In the genomic region with DNA sequence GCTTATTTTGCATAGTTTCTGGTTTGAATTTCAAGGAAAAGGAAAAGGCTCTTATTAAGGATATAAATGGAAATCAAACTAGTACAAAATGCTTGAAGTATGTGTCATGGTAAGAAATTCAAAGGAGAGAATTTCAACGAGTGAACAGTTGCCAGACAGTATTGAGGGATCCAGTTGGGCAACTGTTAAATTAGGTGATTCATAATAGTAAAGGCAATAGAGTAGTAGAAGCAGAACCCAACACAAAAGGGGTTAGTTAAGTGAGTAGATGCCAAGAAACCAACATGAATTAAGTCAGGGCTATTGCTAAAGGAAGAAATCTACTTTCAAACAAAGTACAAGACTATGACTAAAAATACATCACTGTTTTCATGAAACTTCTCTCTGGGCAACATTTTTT, we compare ENCODE assay signal across 10 cellular contexts. TPM values are rescaled to one million over a fixed set of nuclear protein-coding genes. Genes with fewer than 3 reads are reported as not detected.
DNase-seq lines count a peak whose midpoint lies in the region; ATAC-seq, FAIRE-seq and TF ChIP-seq lines count a peak whose summit lies in the region.
"Had no signal": no experiment of that assay in that cellular context is flagged by ENCODE, and none has a peak within 500 bp of the region (broad histone marks: within the 10 kb centered on the region; RNA-seq: fewer than 3 reads in every experiment).

No MANE protein-coding gene starts in this region.

- H3K9ac ChIP-seq in smooth muscle cell (ENCODE audit: low read depth), result no peak overlapping the region

- H4K20me1 ChIP-seq in smooth muscle cell (ENCODE audit: low read depth), result no peaks in the 10 kb centered on the region

- peak overlapping the region; percentile 95 for H3K4me3 Mint-ChIP-seq in activated CD4-positive, alpha-beta T cell treated with anti-CD3 and anti-CD28 coated beads, Interleukin-2, amount 10 ng/mL, durations not matched to agents 7 days and 5 days

- no peaks in the 10 kb centered on the region for H3K9me3 ChIP-seq in RWPE2 (ENCODE audit: severe bottlenecking)
- no peaks in the 10 kb centered on the region for H3K9me3 ChIP-seq in small intestine (ENCODE audit: control insufficient read depth, low read depth)
- no peaks in the 10 kb centered on the region for H3K9me3 ChIP-seq in smooth muscle cell (replicated peaks; ENCODE audit: low read depth)

- ATAC-seq in RWPE2 (ENCODE audit: low read depth) (peak; percentile 85), Right ventricle myocardium superior (ENCODE audit: poor library complexity) (no peak)
- ATAC-seq: GM12878 had no signal

- no peak overlapping the region for H3K4me3 ChIP-seq in RWPE2 (ENCODE audit: severe bottlenecking)
- peak overlapping the region; percentile 11 to 36 for H3K4me3 ChIP-seq in small intestine (ENCODE audit: low read depth in 1 of 2, low read length in 2 of 2)
- no peak overlapping the region for H3K4me3 ChIP-seq in smooth muscle cell

- H3K36me3 Mint-ChIP-seq in activated CD4-positive, alpha-beta T cell treated with anti-CD3 and anti-CD28 coated beads, Interleukin-2, amount 10 ng/mL, durations not matched to agents 7 days and 5 days (ENCODE audit: low read depth), result peaks cover 86% of the 10 kb centered on the region

- H3K27ac Mint-ChIP-seq in activated CD4-positive, alpha-beta T cell treated with anti-CD3 and anti-CD28 coated beads, Interleukin-2, amount 10 ng/mL, durations not matched to agents 7 days and 5 days, result peak overlapping the region; percentile 97

- DNase-seq in activated CD4-positive, alpha-beta T cell treated with anti-CD3 and anti-CD28 coated beads, Interleukin-2, amount 10 ng/mL, durations not matched to agents 7 days and 5 days, result no peak
- no peak for DNase-seq in activated CD4-positive, alpha-beta T cell treated with anti-CD3 and anti-CD28 coated beads for 48 hours
- DNase-seq in RWPE2 (ENCODE audit: low spot score), result no peak
- peak; percentile 80 for DNase-seq in epithelial cell of prostate (ENCODE audit: low read depth, low spot score)
- DNase-seq in small intestine, result no peak
- DNase-seq in Right ventricle myocardium superior, result no peak
- DNase-seq in smooth muscle cell (lab: John Stamatoyannopoulos, UW; ENCODE audit: unreplicated experiment), result no peak
- DNase-seq in effector CD8-positive, alpha-beta T cell (lab: John Stamatoyannopoulos, UW), result no peak
- DNase-seq: GOT3 had no signal

- whole genome bisulfite sequencing in small intestine, 3 donors, result 33 to 66% (median 46%) methylated on average over 1 of the region's 1 CpG
- 32% methylated on average over 1 of the region's 1 CpG for WGBS in smooth muscle cell (ENCODE audit: low lambda C conversion rate)

- POLR2A ChIA-PET in activated CD4-positive, alpha-beta T cell treated with anti-CD3 and anti-CD28 coated beads, Interleukin-2, amount 10 ng/mL, durations not matched to agents 7 days and 5 days (lab: Charles Lee), result interaction anchor here (1.0 to 1.5 kb wide), 3 partner anchors 16 to 39 kb away, joined by 3 to 8 read pairs (median 4); no protein-coding TSS in a partner anchor

- H3K27me3 Mint-ChIP-seq in activated CD4-positive, alpha-beta T cell treated with anti-CD3 and anti-CD28 coated beads, Interleukin-2, amount 10 ng/mL, durations not matched to agents 7 days and 5 days, result no peaks in the 10 kb centered on the region

- TF ChIP-seq CTCF in RWPE2 (IDR thresholded peaks at IDR 0.05; ENCODE audit: poor library complexity, severe bottlenecking) (no peak), smooth muscle cell (IDR thresholded peaks at IDR 0.05; ENCODE audit: borderline replicate concordance, insufficient read depth, poor library complexity, severe bottlenecking) (no peak)

- no peaks in the 10 kb centered on the region for H3K79me2 ChIP-seq in smooth muscle cell (ENCODE audit: low read depth)

- H3K4me2 ChIP-seq in smooth muscle cell, result no peak overlapping the region

- intact Hi-C loops in Right ventricle myocardium superior (cut with DNase I), result no loop called here

- no peak overlapping the region for H2AFZ ChIP-seq in smooth muscle cell (ENCODE audit: low read depth)

- H3K27ac ChIP-seq in RWPE2 (ENCODE audit: poor library complexity, severe bottlenecking) (peak overlapping the region; percentile 71), epithelial cell of prostate (peak overlapping the region; percentile 80), small intestine (ENCODE audit: low read depth in 1 of 2, low read length in 1 of 2) (no peak overlapping the region), smooth muscle cell (ENCODE audit: low read depth) (no peak overlapping the region)

- peaks cover 58% of the 10 kb centered on the region for H3K4me1 Mint-ChIP-seq in activated CD4-positive, alpha-beta T cell treated with anti-CD3 and anti-CD28 coated beads, Interleukin-2, amount 10 ng/mL, durations not matched to agents 7 days and 5 days

- no peak for FAIRE-seq in small intestine (lab: Jason Lieb, UNC)

- H3K36me3 ChIP-seq in RWPE2 (ENCODE audit: low read depth), result no peaks in the 10 kb centered on the region
- H3K36me3 ChIP-seq in small intestine (ENCODE audit: control insufficient read depth in 2 of 2, insufficient read depth in 2 of 2, low read length in 2 of 2), result no peaks in the 10 kb centered on the region
- no peaks in the 10 kb centered on the region for H3K36me3 ChIP-seq in smooth muscle cell (ENCODE audit: low read depth)

- H3K27me3 ChIP-seq in RWPE2 (ENCODE audit: insufficient read depth, poor library complexity, severe bottlenecking), result no peaks in the 10 kb centered on the region
- no peaks in the 10 kb centered on the region for H3K27me3 ChIP-seq in small intestine (ENCODE audit: control insufficient read depth in 2 of 2, insufficient read depth in 2 of 2, low read length in 2 of 2)
- H3K27me3 ChIP-seq in smooth muscle cell (ENCODE audit: low read depth), result no peaks in the 10 kb centered on the region

- H3K9me3 Mint-ChIP-seq in activated CD4-positive, alpha-beta T cell treated with anti-CD3 and anti-CD28 coated beads, Interleukin-2, amount 10 ng/mL, durations not matched to agents 7 days and 5 days, result peaks cover 19% of the 10 kb centered on the region

- H3F3A ChIP-seq in smooth muscle cell (ENCODE audit: low read depth), result no peaks in the 10 kb centered on the region

- H3K4me1 ChIP-seq in RWPE2 (ENCODE audit: insufficient read depth, poor library complexity, severe bottlenecking) (peaks cover 24% of the 10 kb centered on the region), small intestine (ENCODE audit: control insufficient read depth in 2 of 2, insufficient read depth in 1 of 2, low read depth in 1 of 2, low read length in 1 of 2) (no peaks in the 10 kb centered on the region), smooth muscle cell (ENCODE audit: low read depth) (no peaks in the 10 kb centered on the region)

- CTCF ChIA-PET in activated CD4-positive, alpha-beta T cell treated with anti-CD3 and anti-CD28 coated beads, Interleukin-2, amount 10 ng/mL, durations not matched to agents 7 days and 5 days (lab: Charles Lee), result interaction anchor here (1.2 to 2.1 kb wide), 7 partner anchors 13 to 92 kb away, joined by 3 to 8 read pairs (median 5); a partner anchor contains a TSS

RNA-seq across cellular contexts. Expression of a gene that starts 1.0 kb away (rescaled TPM):
- total RNA-seq in activated CD4-positive, alpha-beta T cell treated with anti-CD3 and anti-CD28 coated beads, Interleukin-2, amount 10 ng/mL, durations not matched to agents 7 days and 5 days, result 100 to 1,000 TPM; 370 to 405 TPM
- polyA plus RNA-seq in small intestine (1 to 10 TPM in 2 of 3 donors, under 1 TPM in 1; 0.67 to 3.8 (median 2.4) TPM), smooth muscle cell (not detected in 2 replicates)
- total RNA-seq in Right ventricle myocardium superior (1.7 TPM), smooth muscle cell (not detected in 2 replicates)

Comparison
In these comparisons a context has a peak if more than half of its experiments do, and no peak if none do; other contexts are left out.
1. H3K27ac ChIP-seq: peak in RWPE2 (single experiment) and epithelial cell of prostate (single experiment); none in small intestine (0 of 2) and smooth muscle cell (single experiment).
2. H3K4me3 ChIP-seq: peak in small intestine (2 of 2); none in RWPE2 (single experiment) and smooth muscle cell (single experiment).
3. RNA of a gene that starts 1.0 kb away (total RNA-seq): 370 to 405 TPM in activated CD4-positive, alpha-beta T cell treated with anti-CD3 and anti-CD28 coated beads, Interleukin-2, amount 10 ng/mL, durations not matched to agents 7 days and 5 days; 1.7 TPM in Right ventricle myocardium superior (single experiment) and not detected in smooth muscle cell; every median in the first group is over 100 times any median in the second.